ENCODE assay signal across 33 cellular contexts in genomic region chrX:49701948-49702347, GRCh38. TPM values are rescaled to one million over a fixed set of nuclear protein-coding genes. Genes with fewer than 3 reads are reported as not detected.
"Had no signal": no experiment of that assay in that cellular context is flagged by ENCODE, and none has a peak within 500 bp of the region (broad histone marks: within the 10 kb centered on the region; RNA-seq: fewer than 3 reads in every experiment).

No MANE protein-coding gene starts in this region.

- H3K4me1 ChIP-seq: adrenal gland, ascending aorta had no signal

- H3K27ac ChIP-seq: adrenal gland, ascending aorta, cardiac muscle cell, VCaP had no signal

- H3K27me3 ChIP-seq: ascending aorta, cardiac muscle cell had no signal

- ATAC-seq: activated CD8-positive, alpha-beta T cell treated with anti-CD3 and anti-CD28 coated beads for 36 hours; activated naive CD4-positive, alpha-beta T cell treated with anti-CD3 and anti-CD28 coated beads, Interleukin-2, amount 50 U/mL, for 72 hours; activated T-cell treated with anti-CD3 and anti-CD28 coated beads, Interleukin-2, amount 50 U/mL, for 4 hours; activated T-cell treated with anti-CD3 and anti-CD28 coated beads, Interleukin-2, amount 50 U/mL, for 72 hours; activated T-helper 17 cell treated with anti-CD3 and anti-CD28 coated beads, Interleukin-2, amount 50 U/mL, for 72 hours had no signal

- DNase-seq: activated B cell treated with CpG ODN at 0.5 μM for 24 hours; activated CD4-positive, alpha-beta memory T cell treated with anti-CD3 and anti-CD28 coated beads for 36 hours; activated CD4-positive, alpha-beta T cell treated with anti-CD3 and anti-CD28 coated beads for 4 hours; activated CD4-positive, alpha-beta T cell treated with anti-CD3 and anti-CD28 coated beads, Interleukin-2, amount 10 ng/mL, durations not matched to agents 24 days and 14 days; activated CD4-positive, alpha-beta T cell treated with anti-CD3 and anti-CD28 coated beads, Interleukin-2, amount 50 U/mL, for 1 hour; activated CD4-positive, alpha-beta T cell treated with anti-CD3 and anti-CD28 coated beads, Interleukin-2, amount 50 U/mL, for 4 hours; activated CD4-positive, CD25-positive, alpha-beta regulatory T cell treated with anti-CD3 and anti-CD28 coated beads, Interleukin-2, amount 50 U/mL, for 72 hours; activated CD8-positive, alpha-beta memory T cell treated with anti-CD3 and anti-CD28 coated beads, Interleukin-2, amount 50 U/mL, for 4 hours; activated CD8-positive, alpha-beta T cell treated with anti-CD3 and anti-CD28 coated beads for 36 hours; activated effector memory CD4-positive, alpha-beta T cell treated with anti-CD3 and anti-CD28 coated beads, Interleukin-2, amount 50 U/mL, for 16 hours; activated gamma-delta T cell treated with Interleukin-2 at 50 U/mL for 16 hours; activated naive CD4-positive, alpha-beta T cell; activated naive CD4-positive, alpha-beta T cell treated with anti-CD3 and anti-CD28 coated beads for 36 hours; activated naive CD4-positive, alpha-beta T cell treated with anti-CD3 and anti-CD28 coated beads, Interleukin-2, amount 50 U/mL, for 16 hours; activated naive CD8-positive, alpha-beta T cell treated with anti-CD3 and anti-CD28 coated beads for 36 hours; activated T-cell treated with anti-CD3 and anti-CD28 coated beads for 4 hours; activated T-cell treated with anti-CD3 and anti-CD28 coated beads, Interleukin-2, amount 50 U/mL, for 1 hour; activated T-cell treated with anti-CD3 and anti-CD28 coated beads, Interleukin-2, amount 50 U/mL, for 4 hours; activated T-cell treated with anti-CD3 and anti-CD28 coated beads, Interleukin-2, amount 50 U/mL, for 72 hours; adrenal gland; amniotic stem cell; T-helper 1 cell; T-helper 2 cell; T-helper 9 cell had no signal

- H3K36me3 ChIP-seq: adrenal gland, ascending aorta, cardiac muscle cell had no signal

- H3K9me3 ChIP-seq: adrenal gland, ascending aorta had no signal

- H3K4me3 ChIP-seq: adrenal gland, ascending aorta, cardiac muscle cell had no signal

RNA-seq across cellular contexts. Expression of gene PAGE1, which starts 6.2 kb away (rescaled TPM):
- total RNA-seq: activated B cell treated with CpG ODN at 0.5 μM for 24 hours; activated CD4-positive, alpha-beta memory T cell treated with anti-CD3 and anti-CD28 coated beads for 36 hours; activated CD4-positive, alpha-beta T cell treated with anti-CD3 and anti-CD28 coated beads, Interleukin-2, amount 10 ng/mL, durations not matched to agents 24 days and 14 days; activated CD8-positive, alpha-beta memory T cell treated with anti-CD3 and anti-CD28 coated beads for 36 hours; activated CD8-positive, alpha-beta T cell treated with anti-CD3 and anti-CD28 coated beads for 36 hours; activated naive CD4-positive, alpha-beta T cell treated with anti-CD3 and anti-CD28 coated beads for 36 hours; activated naive CD4-positive, alpha-beta T cell treated with anti-CD3 and anti-CD28 coated beads, Interleukin-2, amount 50 U/mL, for 72 hours; activated naive CD8-positive, alpha-beta T cell treated with anti-CD3 and anti-CD28 coated beads for 36 hours; activated T-cell treated with anti-CD3 and anti-CD28 coated beads, Interleukin-2, amount 50 U/mL, for 4 hours; activated T-cell treated with anti-CD3 and anti-CD28 coated beads, Interleukin-2, amount 50 U/mL, for 72 hours; activated T-helper 1 cell treated with anti-CD3 and anti-CD28 coated beads, Interleukin-12 subunit alpha, Interleukin-12 subunit beta, Interleukin-2, Interleukin-4 antibody, amounts not matched to agents 30 ng/mL and 10 ng/mL and 1 ng/mL, durations not matched to agents 14 hours and 24 hours and 36 hours; activated T-helper 17 cell treated with anti-CD3 and anti-CD28 coated beads, Interleukin-2, amount 50 U/mL, for 72 hours; adrenal gland; ascending aorta; bronchial epithelial cell; cardiac muscle cell; chondrocyte had no signal
- polyA plus RNA-seq: adrenal gland, cardiac muscle cell had no signal
